In the genomic region with DNA sequence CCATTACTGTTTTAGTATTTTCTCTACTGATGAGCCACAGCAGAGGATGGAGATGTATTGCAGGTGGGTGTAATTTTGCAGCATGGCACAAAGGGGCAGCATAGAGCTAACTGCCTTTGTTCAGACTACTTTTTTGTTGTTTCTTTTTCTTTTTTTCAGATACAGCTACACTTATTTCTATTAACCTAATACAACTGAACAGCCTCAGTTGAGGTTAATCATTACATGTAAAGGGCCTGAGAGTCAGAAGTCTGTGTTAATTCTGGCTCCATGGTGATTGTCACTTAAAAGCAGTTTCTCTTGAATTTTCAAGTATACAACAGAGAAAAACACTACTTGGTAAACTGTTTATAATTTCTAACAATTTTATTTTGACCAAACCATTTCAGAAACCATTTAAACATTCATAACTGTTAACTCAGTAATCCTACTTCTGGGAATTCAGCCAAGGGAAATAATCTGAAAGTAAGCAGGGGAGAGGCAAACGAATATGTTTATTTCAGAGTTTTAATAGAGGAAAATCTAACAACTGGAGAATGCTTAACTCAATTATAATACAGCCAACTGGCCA, we compare ENCODE assay signal across 8 cellular contexts. TPM values are rescaled to one million over a fixed set of nuclear protein-coding genes. Genes with fewer than 3 reads are reported as not detected.
DNase-seq lines count a peak whose midpoint lies in the region; ATAC-seq, FAIRE-seq and TF ChIP-seq lines count a peak whose summit lies in the region.

No MANE protein-coding gene starts in this region.

- DNase-seq in DMS 273 (lab: John Stamatoyannopoulos, UW; ENCODE audit: unreplicated experiment) (peak; percentile 49), DMS 273 treated with DMSO at 0.1 percent for 48 hours (lab: John Stamatoyannopoulos, UW) (no peak), GM19238 (ENCODE audit: insufficient read length, low spot score) (peak; percentile 23), SW480 (ENCODE audit: low spot score) (peak; percentile 40), myocyte (ENCODE audit: low read depth) (peak; percentile 68)

- no peak for ATAC-seq in activated CD4-positive, CD25-positive, alpha-beta regulatory T cell treated with anti-CD3 and anti-CD28 coated beads, Interleukin-2, amount 50 U/mL, for 24 hours

- peak; percentile 89 for FAIRE-seq in endometrium (lab: Jason Lieb, UNC)

- TF ChIP-seq EP300 in Ishikawa (IDR thresholded peaks at IDR 0.05; ENCODE audit: borderline replicate concordance) = no peak

- TF ChIP-seq RAD21 in Ishikawa (IDR thresholded peaks at IDR 0.05; ENCODE audit: low read depth) = peak; percentile 66

TF ChIP-seq in Ishikawa, 13 proteins besides CTCF, POLR2A, EP300 and RAD21:
- TF ChIP-seq TEAD4 (IDR thresholded peaks at IDR 0.05) (no peak), CEBPB (IDR thresholded peaks at IDR 0.05) (no peak), TAF1 (IDR thresholded peaks at IDR 0.05; ENCODE audit: low read depth) (no peak), REST (IDR thresholded peaks at IDR 0.05; ENCODE audit: low read depth) (no peak), ZBTB7A (IDR thresholded peaks at IDR 0.05; ENCODE audit: low read depth) (no peak), YY1 (IDR thresholded peaks at IDR 0.05; ENCODE audit: low read depth) (no peak), CREB1 (IDR thresholded peaks at IDR 0.05; ENCODE audit: low read depth) (no peak)
- TF ChIP-seq, protein P1, sequence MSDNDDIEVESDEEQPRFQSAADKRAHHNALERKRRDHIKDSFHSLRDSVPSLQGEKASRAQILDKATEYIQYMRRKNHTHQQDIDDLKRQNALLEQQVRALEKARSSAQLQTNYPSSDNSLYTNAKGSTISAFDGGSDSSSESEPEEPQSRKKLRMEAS (IDR thresholded peaks at IDR 0.05) = no peak

RNA-seq across cellular contexts. Expression of gene PPEF2, which starts 13.9 kb away (rescaled TPM):
- total RNA-seq in myocyte = not detected in 2 replicates
- polyA plus RNA-seq in myocyte (2012) = not detected

RNA-seq across cellular contexts. Expression of gene NAAA, which starts 24.6 kb away (rescaled TPM):
- total RNA-seq in myocyte = 41.4 and 49.4 TPM in 2 replicates
- 3.8 TPM for polyA plus RNA-seq in myocyte (2012)
